In the genomic region with DNA sequence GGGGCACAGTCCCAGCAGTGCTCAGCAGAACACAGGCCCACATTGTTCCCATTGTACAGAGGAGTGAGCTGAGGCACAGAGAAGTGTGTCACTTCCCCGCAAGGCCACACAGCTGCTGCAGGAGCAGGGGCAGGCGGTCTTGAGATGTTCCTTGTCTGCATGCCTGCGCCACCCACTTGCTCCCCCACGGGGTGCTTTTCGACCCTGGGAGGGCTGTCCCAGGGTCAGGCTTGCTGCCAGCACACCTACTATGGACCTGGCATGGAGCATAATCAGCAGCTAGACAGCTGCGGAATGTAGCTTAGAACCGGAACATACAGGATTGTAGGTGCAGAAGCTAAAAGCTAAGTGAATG, we compare ENCODE assay signal across 25 cellular contexts.
"Had no signal": no experiment of that assay in that cellular context is flagged by ENCODE, and none has a peak within 500 bp of the region (broad histone marks: within the 10 kb centered on the region; RNA-seq: fewer than 3 reads in every experiment).

No MANE protein-coding gene starts in this region.

- H3K9me3 Mint-ChIP-seq: activated naive CD4-positive, alpha-beta T cell treated with anti-CD3 and anti-CD28 coated beads, Interleukin-2, amount 50 U/mL, for 24 hours; activated T-cell treated with anti-CD3 and anti-CD28 coated beads, Interleukin-2, amount 50 U/mL, for 4 hours; mesothelial cell of epicardium; naive thymus-derived CD8-positive, alpha-beta T cell; stimulated activated memory B cell treated with anti-CD40 and anti-IgM and Interleukin-4, amounts not matched to agents 10 μg/mL and 1 μg/mL and 100 μg/mL, for 72 hours; T-helper 1 cell treated with Interleukin-12 subunit alpha and Interleukin-12 subunit beta and Interleukin-4 antibody, amounts not matched to agents 30 μg/mL and 1 μg/mL, for 36 hours; WTC11 had no signal

- H3K27me3 Mint-ChIP-seq: activated naive CD4-positive, alpha-beta T cell treated with anti-CD3 and anti-CD28 coated beads, Interleukin-2, amount 50 U/mL, for 24 hours; naive thymus-derived CD8-positive, alpha-beta T cell; stimulated activated memory B cell treated with anti-CD40 and anti-IgM and Interleukin-4, amounts not matched to agents 10 μg/mL and 1 μg/mL and 100 μg/mL, for 72 hours had no signal

- H3K27ac ChIP-seq: ascending aorta, brain microvascular endothelial cell, foreskin keratinocyte, left lung, neutrophil, ovary, skin epidermis, testis, vagina had no signal

- H3K27me3 ChIP-seq: ascending aorta, brain microvascular endothelial cell, foreskin keratinocyte, left lung, neutrophil, ovary, testis, vagina had no signal

- H3K9me3 ChIP-seq: ascending aorta, left lung, neutrophil, ovary, testis, vagina had no signal

- H3K4me1 Mint-ChIP-seq: activated naive CD4-positive, alpha-beta T cell treated with anti-CD3 and anti-CD28 coated beads, Interleukin-2, amount 50 U/mL, for 24 hours; mesothelial cell of epicardium; naive thymus-derived CD8-positive, alpha-beta T cell; stimulated activated memory B cell treated with anti-CD40 and anti-IgM and Interleukin-4, amounts not matched to agents 10 μg/mL and 1 μg/mL and 100 μg/mL, for 72 hours; WTC11 had no signal

- H3K27ac Mint-ChIP-seq: activated naive CD4-positive, alpha-beta T cell treated with anti-CD3 and anti-CD28 coated beads, Interleukin-2, amount 50 U/mL, for 24 hours; mesothelial cell of epicardium; stimulated activated memory B cell treated with anti-CD40 and anti-IgM and Interleukin-4, amounts not matched to agents 10 μg/mL and 1 μg/mL and 100 μg/mL, for 72 hours; T-helper 1 cell treated with Interleukin-12 subunit alpha and Interleukin-12 subunit beta and Interleukin-4 antibody, amounts not matched to agents 30 μg/mL and 1 μg/mL, for 36 hours had no signal

- DNase-seq: activated CD8-positive, alpha-beta memory T cell treated with anti-CD3 and anti-CD28 coated beads for 24 hours; activated CD8-positive, alpha-beta memory T cell treated with anti-CD3 and anti-CD28 coated beads, Interleukin-2, amount 50 U/mL, for 4 hours; activated T-cell treated with anti-CD3 and anti-CD28 coated beads, Interleukin-2, amount 50 U/mL, for 4 hours; brain microvascular endothelial cell; caudate nucleus; effector memory CD4-positive, alpha-beta T cell; foreskin keratinocyte; mammary epithelial cell; naive thymus-derived CD8-positive, alpha-beta T cell; right cardiac atrium; stimulated activated CD4-positive, alpha-beta T cell treated with anti-CD3 and anti-CD28 coated beads, Interleukin-2, amount 100 ng/mL, for 24 hours; T1000; testis; trophoblast cell had no signal

- H3K36me3 ChIP-seq: ovary had no signal

- H3K4me1 ChIP-seq: ascending aorta, foreskin keratinocyte, left lung, testis, vagina had no signal

- ATAC-seq: activated T-cell treated with anti-CD3 and anti-CD28 coated beads, Interleukin-2, amount 50 U/mL, for 4 hours; foreskin keratinocyte; left lung; naive thymus-derived CD8-positive, alpha-beta T cell; right cardiac atrium; stimulated activated memory B cell treated with anti-CD40 and anti-IgM and Interleukin-4, amounts not matched to agents 10 μg/mL and 1 μg/mL and 100 μg/mL, for 72 hours; WTC11 had no signal

- H3K4me3 ChIP-seq: ascending aorta, left lung, ovary, skin epidermis, testis, vagina had no signal

- H3K4me3 Mint-ChIP-seq: activated naive CD4-positive, alpha-beta T cell treated with anti-CD3 and anti-CD28 coated beads, Interleukin-2, amount 50 U/mL, for 24 hours; activated T-cell treated with anti-CD3 and anti-CD28 coated beads, Interleukin-2, amount 50 U/mL, for 4 hours; mesothelial cell of epicardium; naive thymus-derived CD8-positive, alpha-beta T cell; stimulated activated memory B cell treated with anti-CD40 and anti-IgM and Interleukin-4, amounts not matched to agents 10 μg/mL and 1 μg/mL and 100 μg/mL, for 72 hours; T-helper 1 cell treated with Interleukin-12 subunit alpha and Interleukin-12 subunit beta and Interleukin-4 antibody, amounts not matched to agents 30 μg/mL and 1 μg/mL, for 36 hours; WTC11 had no signal
